1 cellular context compared by ENCODE assay signal in genomic region chr12:3987571-3987970, GRCh38.
TF ChIP-seq lines count a peak whose summit lies in the region.

No MANE protein-coding gene starts in this region.

TF ChIP-seq in GM12878, 131 proteins besides CTCF, POLR2A, EP300 and RAD21 (continued from another document):
- TF ChIP-seq ATF2 (IDR thresholded peaks at IDR 0.05; ENCODE audit: low read length) (no peak), MEF2A (IDR thresholded peaks at IDR 0.05; ENCODE audit: insufficient read depth, low read depth, low read length) (no peak)
